ENCODE assay signal across 27 cellular contexts in the genomic region with DNA sequence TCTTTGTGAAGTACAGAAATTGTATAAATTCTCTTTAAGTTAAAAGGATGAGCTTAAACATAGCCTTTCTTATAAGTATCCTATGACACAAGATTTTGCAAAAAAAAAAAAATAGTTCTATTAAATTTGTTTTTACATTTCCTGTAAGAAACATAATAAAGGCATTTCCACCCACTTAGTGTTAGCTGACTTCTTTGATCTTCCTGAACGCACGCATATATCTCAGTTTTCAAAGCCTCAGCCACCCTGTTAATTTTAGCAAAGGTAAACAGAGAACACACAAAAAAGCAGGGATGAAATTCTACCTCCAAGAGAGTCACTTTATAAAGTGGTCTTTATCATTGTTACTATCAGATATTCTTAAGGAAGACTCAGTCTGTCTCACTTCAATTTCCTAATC.
"Had no signal": no experiment of that assay in that cellular context is flagged by ENCODE, and none has a peak within 500 bp of the region (broad histone marks: within the 10 kb centered on the region; RNA-seq: fewer than 3 reads in every experiment).

No MANE protein-coding gene starts in this region.

- H3K27ac Mint-ChIP-seq: activated CD4-positive, alpha-beta T cell treated with anti-CD3 and anti-CD28 coated beads, Interleukin-2, amount 10 ng/mL, durations not matched to agents 24 days and 14 days; stimulated activated naive CD8-positive, alpha-beta T cell treated with anti-CD3 and anti-CD28 coated beads, Interleukin-15, amount 100 ng/mL, for 72 hours had no signal

- H3K36me3 ChIP-seq: ovary had no signal

- H3K4me3 ChIP-seq: breast epithelium, gastroesophageal sphincter, hepatocyte, ovary, psoas muscle, sigmoid colon, upper lobe of left lung had no signal

- H3K9me3 ChIP-seq: breast epithelium, gastroesophageal sphincter, ovary, psoas muscle, sigmoid colon, upper lobe of left lung had no signal

- H3K27me3 Mint-ChIP-seq: activated CD4-positive, alpha-beta T cell treated with anti-CD3 and anti-CD28 coated beads, Interleukin-2, amount 10 ng/mL, durations not matched to agents 24 days and 14 days; activated T-helper 17 cell treated with anti-CD3 and anti-CD28 coated beads, Interleukin-2, amount 50 U/mL, for 72 hours; central memory CD8-positive, alpha-beta T cell; naive thymus-derived CD4-positive, alpha-beta T cell; stimulated activated naive CD8-positive, alpha-beta T cell treated with anti-CD3 and anti-CD28 coated beads, Interleukin-15, amount 100 ng/mL, for 72 hours had no signal

- H3K4me3 Mint-ChIP-seq: activated CD4-positive, alpha-beta T cell treated with anti-CD3 and anti-CD28 coated beads, Interleukin-2, amount 10 ng/mL, durations not matched to agents 24 days and 14 days; activated T-helper 17 cell treated with anti-CD3 and anti-CD28 coated beads, Interleukin-2, amount 50 U/mL, for 72 hours; central memory CD8-positive, alpha-beta T cell; naive thymus-derived CD4-positive, alpha-beta T cell; stimulated activated effector memory CD8-positive, alpha-beta T cell treated with anti-CD3 and anti-CD28 coated beads, Interleukin-12 subunit alpha, Interleukin-12 subunit beta, amount 100 ng/mL, for 72 hours; stimulated activated naive CD8-positive, alpha-beta T cell treated with anti-CD3 and anti-CD28 coated beads, Interleukin-15, amount 100 ng/mL, for 72 hours had no signal

- H3K27ac ChIP-seq: ovary had no signal

- H3K4me1 Mint-ChIP-seq: central memory CD8-positive, alpha-beta T cell had no signal

- H3K9me3 Mint-ChIP-seq: activated CD4-positive, alpha-beta T cell treated with anti-CD3 and anti-CD28 coated beads, Interleukin-2, amount 10 ng/mL, durations not matched to agents 24 days and 14 days; activated naive CD4-positive, alpha-beta T cell treated with anti-CD3 and anti-CD28 coated beads, Interleukin-2, amount 50 U/mL, for 72 hours; activated T-helper 17 cell treated with anti-CD3 and anti-CD28 coated beads, Interleukin-2, amount 50 U/mL, for 72 hours; central memory CD8-positive, alpha-beta T cell; naive thymus-derived CD4-positive, alpha-beta T cell; stimulated activated effector memory CD8-positive, alpha-beta T cell treated with anti-CD3 and anti-CD28 coated beads, Interleukin-12 subunit alpha, Interleukin-12 subunit beta, amount 100 ng/mL, for 72 hours; stimulated activated naive CD8-positive, alpha-beta T cell treated with anti-CD3 and anti-CD28 coated beads, Interleukin-15, amount 100 ng/mL, for 72 hours had no signal

- DNase-seq: activated CD4-positive, alpha-beta T cell treated with anti-CD3 and anti-CD28 coated beads, Interleukin-2, amount 10 ng/mL, durations not matched to agents 24 days and 14 days; activated CD8-positive, alpha-beta memory T cell treated with anti-CD3 and anti-CD28 coated beads, Interleukin-2, amount 50 U/mL, for 4 hours; activated gamma-delta T cell treated with Interleukin-2 at 50 U/mL for 16 hours; activated T-cell treated with anti-CD3 and anti-CD28 coated beads, Interleukin-2, amount 50 U/mL, for 1 hour; dermis blood vessel endothelial cell; effector CD4-positive, alpha-beta T cell; left cardiac atrium; mammary epithelial cell; midbrain; ovary; psoas muscle; sigmoid colon; small intestine; stimulated activated CD4-positive, alpha-beta T cell treated with anti-CD3 and anti-CD28 coated beads, Interleukin-4, amount 100 ng/mL, for 24 hours; stimulated activated naive CD8-positive, alpha-beta T cell treated with anti-CD3 and anti-CD28 coated beads, Interleukin-15, amount 100 ng/mL, for 72 hours; substantia nigra; T-helper 1 cell; upper lobe of left lung had no signal

- ATAC-seq: activated CD4-positive, CD25-positive, alpha-beta regulatory T cell treated with anti-CD3 and anti-CD28 coated beads, Interleukin-2, amount 50 U/mL, for 24 hours; activated naive CD4-positive, alpha-beta T cell treated with anti-CD3 and anti-CD28 coated beads, Interleukin-2, amount 50 U/mL, for 72 hours; activated T-helper 17 cell treated with anti-CD3 and anti-CD28 coated beads, Interleukin-2, amount 50 U/mL, for 72 hours; gastroesophageal sphincter; left cardiac atrium; naive thymus-derived CD4-positive, alpha-beta T cell; stimulated activated effector memory CD8-positive, alpha-beta T cell treated with anti-CD3 and anti-CD28 coated beads, Interleukin-12 subunit alpha, Interleukin-12 subunit beta, amount 100 ng/mL, for 72 hours; stimulated activated naive CD8-positive, alpha-beta T cell treated with anti-CD3 and anti-CD28 coated beads, Interleukin-15, amount 100 ng/mL, for 72 hours had no signal

- H3K27me3 ChIP-seq: breast epithelium, gastroesophageal sphincter, hepatocyte, ovary, sigmoid colon, upper lobe of left lung had no signal
